In the genomic region with DNA sequence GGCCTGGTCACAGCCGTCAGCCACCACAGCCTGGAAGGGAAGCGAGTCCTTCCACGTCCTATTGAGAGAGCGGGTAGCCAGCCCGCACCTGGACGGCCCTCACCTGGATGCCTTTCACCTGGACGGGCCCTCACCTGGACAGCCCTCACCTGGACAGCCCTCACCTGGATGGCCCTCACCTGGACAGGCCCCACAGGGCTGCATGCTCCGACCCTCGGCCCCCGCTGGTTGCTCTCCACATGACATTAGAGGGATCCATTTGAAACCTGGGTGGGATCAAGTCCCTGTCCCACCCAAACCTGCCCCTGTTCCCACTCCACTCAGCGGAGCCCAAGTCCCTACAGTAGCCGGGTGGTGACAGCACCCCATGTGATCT, we compare ENCODE assay signal across 18 cellular contexts. TPM values are rescaled to one million over a fixed set of nuclear protein-coding genes. Genes with fewer than 3 reads are reported as not detected.
DNase-seq lines count a peak whose midpoint lies in the region; ATAC-seq and TF ChIP-seq lines count a peak whose summit lies in the region.
"Had no signal": no experiment of that assay in that cellular context is flagged by ENCODE, and none has a peak within 500 bp of the region (broad histone marks: within the 10 kb centered on the region; RNA-seq: fewer than 3 reads in every experiment).

No MANE protein-coding gene starts in this region.

- H3K27me3 ChIP-seq in lower lobe of right lung (ENCODE audit: low read depth): no peaks in the 10 kb centered on the region
- H3K27me3 ChIP-seq in upper lobe of right lung: no peaks in the 10 kb centered on the region

- DNase-seq in Right ventricle myocardium inferior (ENCODE audit: missing footprints) (peak; percentile 55), Right ventricle myocardium superior (no peak), lower lobe of right lung (peak; percentile 40), upper lobe of right lung (peak; percentile 48), cerebellar nuclear complex (lab: John Stamatoyannopoulos, UW) (no peak)
- DNase-seq: Calu3; CD4-positive, alpha-beta T cell; DMS79; GOT3; HFFc6; KBM-7; NCI-H1048; NCI-H1694; NCI-H345; NCI-H526 treated with DMSO at 0.1 percent for 48 hours had no signal

- H3K36me3 ChIP-seq in HEK293 (ENCODE audit: control insufficient read depth in 2 of 2, insufficient read depth in 1 of 2, low read length in 2 of 2): no peaks in the 10 kb centered on the region
- H3K36me3 ChIP-seq in lower lobe of right lung: peaks cover 7% of the 10 kb centered on the region
- no peaks in the 10 kb centered on the region for H3K36me3 ChIP-seq in upper lobe of right lung

- TF ChIP-seq CTCF in HEK293 (tag by site-specific recombination; IDR thresholded peaks at IDR 0.05): no peak
- TF ChIP-seq CTCF in lower lobe of right lung (IDR thresholded peaks at IDR 0.05): no peak
- TF ChIP-seq CTCF in upper lobe of right lung (IDR thresholded peaks at IDR 0.05): no peak

- POLR2A ChIA-PET in HEK293 (lab: Yijun Ruan, JAX): interaction anchor here (2.5 kb wide), 1 partner anchor 15 kb away, joined by 7 read pairs; no protein-coding TSS in a partner anchor

- H3K27ac ChIP-seq in HEK293 (ENCODE audit: extremely low read depth, low read depth, low read length) (no peak overlapping the region), lower lobe of right lung (no peak overlapping the region), upper lobe of right lung (no peak overlapping the region)

- ATAC-seq in Right ventricle myocardium inferior: no peak
- ATAC-seq in Right ventricle myocardium superior (ENCODE audit: poor library complexity): no peak
- ATAC-seq in lower lobe of right lung: no peak
- no peak for ATAC-seq in upper lobe of right lung
- ATAC-seq in GM19463 (IDR thresholded peaks at IDR 0.05; ENCODE audit: unreplicated experiment): no peak

- peaks cover 3% of the 10 kb centered on the region; the same call in 1 of the 2 replicates for H3K4me1 ChIP-seq in HEK293 (ENCODE audit: control insufficient read depth, insufficient read depth, low read length)
- peaks cover 58% of the 10 kb centered on the region for H3K4me1 ChIP-seq in lower lobe of right lung
- peaks cover 41% of the 10 kb centered on the region for H3K4me1 ChIP-seq in upper lobe of right lung

- intact Hi-C loops in Right ventricle myocardium inferior (cut with DNase I) (no loop called here), Right ventricle myocardium superior (cut with DNase I) (no loop called here), lower lobe of right lung (cut with DNase I) (no loop called here), upper lobe of right lung (cut with DNase I) (no loop called here)

- CTCF ChIA-PET in HEK293 (lab: Yijun Ruan, JAX): interaction anchor here (1.0 to 3.6 kb wide), 3 partner anchors 14 to 23 kb away, joined by 3 to 15 read pairs (median 3); no protein-coding TSS in a partner anchor

- H3K9me3 ChIP-seq in HEK293 (ENCODE audit: control insufficient read depth, insufficient read depth, low read depth, low read length) (no peaks in the 10 kb centered on the region), lower lobe of right lung (no peaks in the 10 kb centered on the region), upper lobe of right lung (no peaks in the 10 kb centered on the region)

- H3K4me3 ChIP-seq in HEK293 (ENCODE audit: low read depth, low read length) (no peak overlapping the region), lower lobe of right lung (no peak overlapping the region), upper lobe of right lung (no peak overlapping the region)

TF ChIP-seq in HEK293, 187 proteins besides CTCF, POLR2A, EP300 and RAD21:
- TF ChIP-seq ZEB2 (tag by site-specific recombination; IDR thresholded peaks at IDR 0.05): peak; percentile 95
- TF ChIP-seq, protein P1, sequence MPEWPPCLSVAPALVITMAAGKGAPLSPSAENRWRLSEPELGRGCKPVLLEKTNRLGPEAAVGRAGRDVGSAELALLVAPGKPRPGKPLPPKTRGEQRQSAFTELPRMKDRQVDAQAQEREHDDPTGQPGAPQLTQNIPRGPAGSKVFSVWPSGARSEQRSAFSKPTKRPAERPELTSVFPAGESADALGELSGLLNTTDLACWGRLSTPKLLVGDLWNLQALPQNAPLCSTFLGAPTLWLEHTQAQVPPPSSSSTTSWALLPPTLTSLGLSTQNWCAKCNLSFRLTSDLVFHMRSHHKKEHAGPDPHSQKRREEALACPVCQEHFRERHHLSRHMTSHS (tag by site-specific recombination; IDR thresholded peaks at IDR 0.05): no peak

RNA-seq across cellular contexts. Expression of a gene that starts 3.7 kb away (rescaled TPM):
- 1.6 TPM for total RNA-seq in Right ventricle myocardium inferior
- 1.5 TPM for total RNA-seq in Right ventricle myocardium superior
- total RNA-seq in lower lobe of right lung: 5.3 TPM
- 6.1 TPM for total RNA-seq in upper lobe of right lung

RNA-seq across cellular contexts. Expression of a gene that starts 27.9 kb away (rescaled TPM):
- total RNA-seq in Right ventricle myocardium inferior: not detected
- total RNA-seq in Right ventricle myocardium superior: not detected
- total RNA-seq in lower lobe of right lung: not detected
- total RNA-seq in upper lobe of right lung: not detected
- total RNA-seq: A673, Calu3, HFFc6 had no signal

RNA-seq across cellular contexts. Expression of a gene that starts 34.7 kb away (rescaled TPM):
- total RNA-seq in Right ventricle myocardium inferior (1.3 TPM), Right ventricle myocardium superior (0.75 TPM), lower lobe of right lung (10.2 TPM), upper lobe of right lung (10.6 TPM)
- total RNA-seq: Calu3, HFFc6 had no signal

RNA-seq across cellular contexts. Expression of a gene that starts 59.7 kb away (rescaled TPM):
- total RNA-seq in Right ventricle myocardium inferior (6.9 TPM), Right ventricle myocardium superior (4.1 TPM), lower lobe of right lung (111 TPM), upper lobe of right lung (107 TPM)

Comparison
In these comparisons a context has a peak if more than half of its experiments do, and no peak if none do; other contexts are left out.
1. DNase-seq: peak in Right ventricle myocardium inferior (single experiment), lower lobe of right lung (single experiment) and upper lobe of right lung (single experiment); none in Right ventricle myocardium superior (single experiment) and cerebellar nuclear complex (0 of 2).